ENCODE assay signal across 10 cellular contexts in the genomic region with DNA sequence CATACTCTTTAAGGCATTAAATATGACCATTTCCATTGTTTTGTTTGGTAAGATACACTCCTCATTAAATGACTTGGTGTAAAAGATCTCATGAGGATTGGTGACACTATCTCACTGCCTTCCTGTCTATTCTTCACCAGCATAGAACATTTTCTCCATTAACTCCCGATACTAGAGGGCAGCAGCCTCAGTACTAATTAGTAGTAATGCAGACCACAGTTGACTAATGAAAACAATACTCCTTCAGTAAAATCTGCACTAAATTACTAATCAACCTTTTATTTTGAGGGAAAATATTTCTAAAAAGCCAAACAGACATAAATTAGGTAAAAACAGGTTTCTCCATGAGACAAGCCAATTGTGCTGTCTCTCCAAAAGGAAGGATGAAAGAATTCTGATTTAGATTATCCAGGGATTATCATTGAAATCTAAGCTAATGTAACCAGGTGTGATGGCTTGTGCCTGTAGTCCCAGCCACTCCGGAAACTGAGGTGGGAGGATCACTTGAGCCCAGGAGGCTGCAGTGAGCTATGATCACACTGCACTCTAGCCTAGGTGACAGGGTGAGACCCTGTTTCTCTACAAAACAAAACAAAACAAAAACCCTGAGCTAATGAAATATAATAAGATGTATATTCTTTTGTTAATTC. TPM values are rescaled to one million over a fixed set of nuclear protein-coding genes. Genes with fewer than 3 reads are reported as not detected.
DNase-seq lines count a peak whose midpoint lies in the region; ATAC-seq, FAIRE-seq and TF ChIP-seq lines count a peak whose summit lies in the region.
"Had no signal": no experiment of that assay in that cellular context is flagged by ENCODE, and none has a peak within 500 bp of the region (broad histone marks: within the 10 kb centered on the region; RNA-seq: fewer than 3 reads in every experiment).

No MANE protein-coding gene starts in this region.

- H3K4me3 ChIP-seq in NB4 (ENCODE audit: low read depth, low read length), result no peak overlapping the region
- H3K4me3 ChIP-seq in astrocyte (ENCODE audit: insufficient read depth, low read depth, low read length), result no peak overlapping the region
- no peak overlapping the region for H3K4me3 ChIP-seq in iPS DF 6.9 (ENCODE audit: low read length)
- H3K4me3 ChIP-seq: BLaER1 had no signal

- no peak overlapping the region for H2AFZ ChIP-seq in astrocyte (ENCODE audit: low read depth, low read length)

- no peaks in the 10 kb centered on the region for H3K36me3 Mint-ChIP-seq in T-helper 2 cell treated with Interferon-gamma antibody and Interleukin-4, amounts not matched to agents 5 μg/mL and 100 μg/mL, for 36 hours (ENCODE audit: low read depth)
- no peaks in the 10 kb centered on the region for H3K36me3 Mint-ChIP-seq in astrocyte (ENCODE audit: low read depth, unreplicated experiment)

- H3K36me3 ChIP-seq in astrocyte (ENCODE audit: insufficient read depth, low read length) (no peaks in the 10 kb centered on the region), iPS DF 6.9 (ENCODE audit: control insufficient read depth, insufficient read depth, low read length) (no peaks in the 10 kb centered on the region)
- H3K36me3 ChIP-seq: BLaER1 had no signal

- WGBS in iPS DF 6.9 (ENCODE audit: insufficient coverage, insufficient read length), result no CpG with 5 or more reads among the region's 2 CpGs

- ATAC-seq in GM21526 (IDR thresholded peaks at IDR 0.05; ENCODE audit: low FRiP score, unreplicated experiment), result no peak

- H3K27me3 ChIP-seq in astrocyte (ENCODE audit: insufficient read depth, low read length) (no peaks in the 10 kb centered on the region), iPS DF 6.9 (ENCODE audit: control insufficient read depth, insufficient read depth, low read length) (no peaks in the 10 kb centered on the region)
- H3K27me3 ChIP-seq: BLaER1 had no signal

- no peak for FAIRE-seq in astrocyte (lab: Jason Lieb, UNC)

- H3K9ac ChIP-seq in astrocyte (ENCODE audit: low read length), result no peak overlapping the region
- H3K9ac ChIP-seq: BLaER1 had no signal

- no peak overlapping the region for H3K4me2 ChIP-seq in astrocyte (ENCODE audit: low read length)
- H3K4me2 ChIP-seq: BLaER1 had no signal

- peak; percentile 86 for TF ChIP-seq CTCF in NB4 (IDR thresholded peaks at IDR 0.05; ENCODE audit: low read depth, low read length)
- TF ChIP-seq CTCF in astrocyte (IDR thresholded peaks at IDR 0.05; ENCODE audit: insufficient read depth, low read depth, low read length), result peak; percentile 81

- H3K27ac Mint-ChIP-seq in T-helper 2 cell treated with Interferon-gamma antibody and Interleukin-4, amounts not matched to agents 5 μg/mL and 100 μg/mL, for 36 hours, result peak overlapping the region; percentile 38
- H3K27ac Mint-ChIP-seq in astrocyte (ENCODE audit: unreplicated experiment), result no peak overlapping the region

- H3K4me1 Mint-ChIP-seq in T-helper 2 cell treated with Interferon-gamma antibody and Interleukin-4, amounts not matched to agents 5 μg/mL and 100 μg/mL, for 36 hours (ENCODE audit: low read depth), result peaks cover 20% of the 10 kb centered on the region
- peaks cover 6% of the 10 kb centered on the region for H3K4me1 Mint-ChIP-seq in astrocyte (ENCODE audit: low read depth, unreplicated experiment)

- peak; percentile 36 for DNase-seq in NCI-H1436 (lab: John Stamatoyannopoulos, UW)
- DNase-seq in NCI-H1436 treated with DMSO at 0.1 percent for 48 hours (lab: John Stamatoyannopoulos, UW), result no peak
- DNase-seq in NB4 (ENCODE audit: low read depth), result peak; percentile 71
- peak; percentile 59 for DNase-seq in T-helper 2 cell treated with Interferon-gamma antibody and Interleukin-4, amounts not matched to agents 5 μg/mL and 100 μg/mL, for 36 hours (ENCODE audit: low spot score)
- DNase-seq in astrocyte (ENCODE audit: low read depth), result no peak
- DNase-seq in iPS DF 6.9 (ENCODE audit: low read depth, low spot score), result peak; percentile 41
- peak; percentile 24 to 85 (median 57) for DNase-seq in stimulated activated CD4-positive, alpha-beta T cell treated with anti-CD3 and anti-CD28 coated beads, Interleukin-12 subunit alpha, Interleukin-12 subunit beta, amount 100 ng/mL, for 48 hours (ENCODE audit: low read depth in 2 of 3, low spot score in 1 of 3)

- no peak overlapping the region for H3K27ac ChIP-seq in astrocyte (ENCODE audit: low read depth, low read length)
- H3K27ac ChIP-seq in iPS DF 6.9 (ENCODE audit: low read length), result no peak overlapping the region
- H3K27ac ChIP-seq: BLaER1, epithelial cell of prostate had no signal

- H3K27me3 Mint-ChIP-seq in T-helper 2 cell treated with Interferon-gamma antibody and Interleukin-4, amounts not matched to agents 5 μg/mL and 100 μg/mL, for 36 hours (ENCODE audit: low read depth), result no peaks in the 10 kb centered on the region
- no peaks in the 10 kb centered on the region for H3K27me3 Mint-ChIP-seq in astrocyte (ENCODE audit: low read depth, unreplicated experiment)

- H4K20me1 ChIP-seq in astrocyte (ENCODE audit: insufficient read depth, low read length), result peaks cover 19% of the 10 kb centered on the region
- H4K20me1 ChIP-seq: BLaER1 had no signal

- H3K4me1 ChIP-seq in astrocyte (ENCODE audit: insufficient read depth, low read length) (no peaks in the 10 kb centered on the region), iPS DF 6.9 (ENCODE audit: control insufficient read depth, insufficient read depth, low read length) (no peaks in the 10 kb centered on the region; the same call in 1 of the 2 replicates)
- H3K4me1 ChIP-seq: BLaER1 had no signal

- H3K4me3 Mint-ChIP-seq in T-helper 2 cell treated with Interferon-gamma antibody and Interleukin-4, amounts not matched to agents 5 μg/mL and 100 μg/mL, for 36 hours, result no peak overlapping the region
- no peak overlapping the region for H3K4me3 Mint-ChIP-seq in astrocyte (ENCODE audit: unreplicated experiment)

- TF ChIP-seq POLR2A in NB4 (IDR thresholded peaks at IDR 0.05; ENCODE audit: extremely low read depth, insufficient read length), result no peak

- H3K9me3 Mint-ChIP-seq in T-helper 2 cell treated with Interferon-gamma antibody and Interleukin-4, amounts not matched to agents 5 μg/mL and 100 μg/mL, for 36 hours, result no peaks in the 10 kb centered on the region
- H3K9me3 Mint-ChIP-seq in astrocyte (ENCODE audit: unreplicated experiment), result no peaks in the 10 kb centered on the region

- no peaks in the 10 kb centered on the region for H3K9me3 ChIP-seq in astrocyte (ENCODE audit: insufficient read depth, low read depth, low read length)
- no peaks in the 10 kb centered on the region for H3K9me3 ChIP-seq in iPS DF 6.9 (ENCODE audit: control insufficient read depth, insufficient read depth, low read length)
- H3K9me3 ChIP-seq: BLaER1 had no signal

- peaks cover 70% of the 10 kb centered on the region for H3K79me2 ChIP-seq in astrocyte (ENCODE audit: insufficient read depth, low read length)

RNA-seq across cellular contexts. Expression of a gene that starts 9.4 kb away (rescaled TPM):
- total RNA-seq in astrocyte, result 41.0 and 43.6 TPM in 2 replicates

Comparison
In these comparisons a context has a peak if more than half of its experiments do, and no peak if none do; other contexts are left out.
1. DNase-seq: peak in NCI-H1436 (single experiment), NB4 (single experiment), T-helper 2 cell treated with Interferon-gamma antibody and Interleukin-4, amounts not matched to agents 5 μg/mL and 100 μg/mL, for 36 hours (single experiment), iPS DF 6.9 (single experiment) and stimulated activated CD4-positive, alpha-beta T cell treated with anti-CD3 and anti-CD28 coated beads, Interleukin-12 subunit alpha, Interleukin-12 subunit beta, amount 100 ng/mL, for 48 hours (3 of 3); none in NCI-H1436 treated with DMSO at 0.1 percent for 48 hours (single experiment) and astrocyte (single experiment).